ENCODE assay signal across 13 cellular contexts in the genomic region with DNA sequence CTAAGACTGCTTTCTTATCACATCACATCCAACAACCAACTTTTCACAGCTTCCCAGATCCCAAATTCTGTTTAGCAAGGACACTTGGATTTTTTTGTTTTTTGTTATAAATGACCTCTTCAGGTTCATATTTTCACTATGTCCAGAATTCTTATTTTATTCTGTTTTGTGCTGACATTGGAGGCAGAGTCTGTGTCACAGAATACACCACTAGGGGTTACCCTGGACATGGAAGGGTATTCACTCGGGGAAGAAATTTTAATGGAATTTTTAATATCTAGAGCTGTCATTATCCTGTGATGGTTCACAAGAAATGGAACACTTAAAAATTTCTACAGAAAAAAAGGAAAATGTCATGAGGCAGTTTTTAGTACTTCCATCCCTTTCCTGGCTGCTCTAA. TPM values are rescaled to one million over a fixed set of nuclear protein-coding genes. Genes with fewer than 3 reads are reported as not detected.
DNase-seq lines count a peak whose midpoint lies in the region; ATAC-seq and TF ChIP-seq lines count a peak whose summit lies in the region.
"Had no signal": no experiment of that assay in that cellular context is flagged by ENCODE, and none has a peak within 500 bp of the region (broad histone marks: within the 10 kb centered on the region; RNA-seq: fewer than 3 reads in every experiment).

No MANE protein-coding gene starts in this region.

- peak overlapping the region; percentile 83 for H3K4me2 ChIP-seq in OCI-LY3 (ENCODE audit: low read length)
- no peak overlapping the region for H3K4me2 ChIP-seq in osteoblast (ENCODE audit: insufficient read depth, low read length)

- H3K4me3 Mint-ChIP-seq in progenitor cell of endocrine pancreas (ENCODE audit: low read depth), result no peak overlapping the region
- H3K4me3 Mint-ChIP-seq: CD8-positive, alpha-beta T cell had no signal

- H2AFZ ChIP-seq in OCI-LY3 (ENCODE audit: low read depth, low read length) (peak overlapping the region; percentile 90), osteoblast (ENCODE audit: low read length) (no peak overlapping the region)

- H3K36me3 Mint-ChIP-seq in progenitor cell of endocrine pancreas (ENCODE audit: insufficient read depth), result no peaks in the 10 kb centered on the region
- H3K36me3 Mint-ChIP-seq: CD8-positive, alpha-beta T cell had no signal

- DNase-seq in dorsolateral prefrontal cortex (no peak), progenitor cell of endocrine pancreas (ENCODE audit: low spot score, unreplicated experiment) (no peak), upper lobe of left lung (no peak), C1 segment of cervical spinal cord (lab: John Stamatoyannopoulos, UW) (no peak), COLO829 (ENCODE audit: low spot score) (no peak), osteoblast (ENCODE audit: insufficient read length, low spot score, missing footprints) (no peak)
- DNase-seq: GF-D8 had no signal

- TF ChIP-seq EP300 in upper lobe of left lung (IDR thresholded peaks at IDR 0.05), result no peak

- H3K79me2 ChIP-seq in OCI-LY3 (ENCODE audit: low read length), result no peaks in the 10 kb centered on the region
- H3K79me2 ChIP-seq in osteoblast (ENCODE audit: insufficient read depth, low read length), result no peaks in the 10 kb centered on the region

- H3K36me3 ChIP-seq in OCI-LY3 (replicated peaks; ENCODE audit: low read depth, low read length), result no peaks in the 10 kb centered on the region
- H3K36me3 ChIP-seq in upper lobe of left lung, result no peaks in the 10 kb centered on the region
- no peaks in the 10 kb centered on the region for H3K36me3 ChIP-seq in osteoblast (ENCODE audit: insufficient read depth, low read length)
- H3K36me3 ChIP-seq: Peyer's patch had no signal

- H3K27me3 ChIP-seq in OCI-LY3 (ENCODE audit: low read depth, low read length) (no peaks in the 10 kb centered on the region), dorsolateral prefrontal cortex (no peaks in the 10 kb centered on the region), upper lobe of left lung (no peaks in the 10 kb centered on the region), osteoblast (ENCODE audit: insufficient read depth, low read length) (no peaks in the 10 kb centered on the region)
- H3K27me3 ChIP-seq: Peyer's patch had no signal

- no peak overlapping the region for H3K9ac ChIP-seq in OCI-LY3 (ENCODE audit: low read length)

- TF ChIP-seq CTCF in OCI-LY3 (IDR thresholded peaks at IDR 0.05; ENCODE audit: low read depth, low read length), result no peak
- peak in 5 of 56 donors; percentile 6 to 32 (median 21) for TF ChIP-seq CTCF in dorsolateral prefrontal cortex (IDR thresholded peaks at IDR 0.05 in 54 of 56, conservative IDR thresholded peaks at IDR 0.05 in 2 of 56; ENCODE audit: low read depth in 1 of 56, partially characterized antibody in 56 of 56)
- TF ChIP-seq CTCF in progenitor cell of endocrine pancreas (IDR thresholded peaks at IDR 0.05; ENCODE audit: unreplicated experiment), result peak; percentile 6
- no peak for TF ChIP-seq CTCF in upper lobe of left lung (IDR thresholded peaks at IDR 0.05)
- no peak for TF ChIP-seq CTCF in osteoblast (IDR thresholded peaks at IDR 0.05; ENCODE audit: extremely low read depth, low read depth, low read length)

- intact Hi-C loops in dorsolateral prefrontal cortex (cut with DNase I), result loop anchor here (1.0 to 10.0 kb wide), 7 partner anchors 10 to 140 kb away; a partner anchor contains a TSS

- 60 to 91% methylated on average over 1 of the region's 1 CpG for WGBS in upper lobe of left lung, 2 donors

- ATAC-seq in GM21723 (IDR thresholded peaks at IDR 0.05; ENCODE audit: unreplicated experiment) (peak; percentile 3), upper lobe of left lung (ENCODE audit: low FRiP score in 2 of 2) (no peak)

- no peaks in the 10 kb centered on the region for H3K27me3 Mint-ChIP-seq in progenitor cell of endocrine pancreas

- no peak overlapping the region for H3K27ac Mint-ChIP-seq in progenitor cell of endocrine pancreas
- H3K27ac Mint-ChIP-seq: CD8-positive, alpha-beta T cell had no signal

- peaks cover 17% of the 10 kb centered on the region for H3K4me1 Mint-ChIP-seq in progenitor cell of endocrine pancreas (ENCODE audit: low read depth)

- no peaks in the 10 kb centered on the region for H4K20me1 ChIP-seq in OCI-LY3 (ENCODE audit: insufficient read depth, low read length)
- H4K20me1 ChIP-seq in osteoblast (ENCODE audit: insufficient read depth, low read length), result no peaks in the 10 kb centered on the region

- TF ChIP-seq POLR2A in upper lobe of left lung (IDR thresholded peaks at IDR 0.05), result no peak

- H3K4me1 ChIP-seq in OCI-LY3 (ENCODE audit: low read length) (0 out of 2 replicates have a peak, but pooled peaks cover 5% of the 10 kb centered on the region), upper lobe of left lung (peaks cover 0 to 12% (median 0%) of the 10 kb centered on the region in 4 donors), osteoblast (ENCODE audit: insufficient read depth, low read length) (peaks cover 16% of the 10 kb centered on the region)
- H3K4me1 ChIP-seq: Peyer's patch had no signal

- H3K4me3 ChIP-seq in OCI-LY3 (ENCODE audit: low read length), result no peak overlapping the region; the same call in 1 of the 2 replicates
- no peak overlapping the region for H3K4me3 ChIP-seq in dorsolateral prefrontal cortex
- H3K4me3 ChIP-seq in upper lobe of left lung, result no peak overlapping the region
- no peak overlapping the region for H3K4me3 ChIP-seq in osteoblast (ENCODE audit: insufficient read depth, low read length)
- H3K4me3 ChIP-seq: Peyer's patch, SK-N-MC had no signal

- H3K9me3 ChIP-seq in OCI-LY3 (ENCODE audit: insufficient read depth, low read length) (no peaks in the 10 kb centered on the region), upper lobe of left lung (no peaks in the 10 kb centered on the region), osteoblast (ENCODE audit: low read depth, low read length) (no peaks in the 10 kb centered on the region)
- H3K9me3 ChIP-seq: Peyer's patch had no signal

- H3K9me3 Mint-ChIP-seq in progenitor cell of endocrine pancreas (ENCODE audit: low read depth), result no peaks in the 10 kb centered on the region
- H3K9me3 Mint-ChIP-seq: CD8-positive, alpha-beta T cell had no signal

- H3K27ac ChIP-seq in OCI-LY3 (ENCODE audit: low read length) (no peak overlapping the region), dorsolateral prefrontal cortex (peak overlapping the region in 37 of 59 donors; percentile 23 to 86 (median 71)), upper lobe of left lung (no peak overlapping the region), osteoblast (ENCODE audit: low read depth, low read length) (no peak overlapping the region)
- H3K27ac ChIP-seq: C4-2B, Peyer's patch, SK-N-MC had no signal

RNA-seq across cellular contexts. Expression of a gene that starts 12.0 kb away (rescaled TPM):
- total RNA-seq in dorsolateral prefrontal cortex, result 10 to 100 TPM in 45 of 120 experiments, 1 to 10 TPM in 75; 5.7 to 16.8 (median 9.4) TPM
- 4.5 and 5.5 TPM in 2 replicates for total RNA-seq in progenitor cell of endocrine pancreas
- total RNA-seq in upper lobe of left lung, result 1 to 10 TPM; 2.0 to 5.2 (median 2.6) TPM
- 9.4 and 10.3 TPM in 2 replicates for total RNA-seq in osteoblast
- total RNA-seq: CD8-positive, alpha-beta T cell had no signal

Comparison
In these comparisons a context has a peak if more than half of its experiments do, and no peak if none do; other contexts are left out.
1. H3K27ac ChIP-seq: peak in dorsolateral prefrontal cortex (37 of 59); none in OCI-LY3 (single experiment), upper lobe of left lung (0 of 4) and osteoblast (single experiment).